17 cellular contexts compared by ENCODE assay signal in the genomic region with DNA sequence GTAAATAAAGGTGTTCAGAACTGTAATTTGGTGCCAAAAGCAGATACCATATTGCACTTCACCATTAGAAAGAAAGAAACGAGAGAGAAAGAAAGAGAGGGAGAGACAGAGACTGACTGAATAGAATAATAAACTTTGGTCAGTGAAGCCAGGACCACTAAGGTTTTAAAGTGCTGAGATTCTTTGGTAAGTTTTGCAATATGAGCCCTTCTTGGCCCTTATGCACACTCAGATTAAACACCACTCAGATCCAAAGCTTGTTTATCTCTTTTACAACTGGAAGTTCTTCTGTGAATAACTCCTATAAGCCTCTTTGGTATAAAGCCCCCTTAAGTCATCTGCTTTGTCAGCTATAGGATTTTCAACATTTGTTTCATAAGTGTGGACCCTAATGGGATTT. TPM values are rescaled to one million over a fixed set of nuclear protein-coding genes. Genes with fewer than 3 reads are reported as not detected.
DNase-seq lines count a peak whose midpoint lies in the region; ATAC-seq and TF ChIP-seq lines count a peak whose summit lies in the region.
"Had no signal": no experiment of that assay in that cellular context is flagged by ENCODE, and none has a peak within 500 bp of the region (broad histone marks: within the 10 kb centered on the region; RNA-seq: fewer than 3 reads in every experiment).

No MANE protein-coding gene starts in this region.

- in situ Hi-C loops in IMR-90 (cut with MboI; ENCODE audit: low sequenced_read_pairs): no loop called here

- H3K9me1 ChIP-seq in IMR-90 (ENCODE audit: insufficient read depth, low read length): no peaks in the 10 kb centered on the region

- H3K9me3 ChIP-seq in IMR-90 (ENCODE audit: control insufficient read depth, insufficient read depth, low read length): peaks cover 7% of the 10 kb centered on the region; the same call in 1 of the 2 replicates
- H3K9me3 ChIP-seq: Peyer's patch had no signal

- H4K91ac ChIP-seq in IMR-90 (ENCODE audit: insufficient read depth, low read depth, low read length): no peak overlapping the region

- no peak overlapping the region for H4K5ac ChIP-seq in IMR-90 (ENCODE audit: low read depth, low read length)

- TF ChIP-seq POLR2A in IMR-90 (IDR thresholded peaks at IDR 0.05; ENCODE audit: low read depth, low read length): no peak

- no peak overlapping the region for H3K9ac ChIP-seq in IMR-90 (ENCODE audit: low read depth, low read length)
- H3K9ac ChIP-seq: BLaER1 treated with 17β-estradiol and CSF1 and Interleukin-3, amounts not matched to agents 10 nM and 100 nM; KMS-11 had no signal

- no peaks in the 10 kb centered on the region for H3K27me3 ChIP-seq in IMR-90 (ENCODE audit: control insufficient read depth, insufficient read depth, low read length)
- H3K27me3 ChIP-seq in foreskin keratinocyte: no peaks in the 10 kb centered on the region
- H3K27me3 ChIP-seq: BLaER1 treated with 17β-estradiol and CSF1 and Interleukin-3, amounts not matched to agents 10 nM and 100 nM; Peyer's patch had no signal

- H3K27ac ChIP-seq in IMR-90 (ENCODE audit: insufficient read depth, low read length): no peak overlapping the region
- no peak overlapping the region for H3K27ac ChIP-seq in foreskin keratinocyte
- H3K27ac ChIP-seq: BLaER1 treated with 17β-estradiol and CSF1 and Interleukin-3, amounts not matched to agents 10 nM and 100 nM; KMS-11; Peyer's patch had no signal

- H3K36me3 ChIP-seq in IMR-90 (ENCODE audit: control insufficient read depth, insufficient read depth, low read length): no peaks in the 10 kb centered on the region
- H3K36me3 ChIP-seq: Peyer's patch had no signal

- H3K4me1 ChIP-seq in IMR-90 (ENCODE audit: control insufficient read depth, insufficient read depth, low read length) (no peaks in the 10 kb centered on the region), foreskin keratinocyte (no peaks in the 10 kb centered on the region)
- H3K4me1 ChIP-seq: BLaER1 treated with 17β-estradiol and CSF1 and Interleukin-3, amounts not matched to agents 10 nM and 100 nM; Peyer's patch had no signal

- no TSS peak for BruUV-seq in IMR-90 (replicated peaks; lab: Mats Ljungman, UMichigan)

- no peak overlapping the region for H3K4me3 ChIP-seq in IMR-90 (ENCODE audit: insufficient read depth, low read depth, low read length)
- H3K4me3 ChIP-seq: BLaER1 treated with 17β-estradiol and CSF1 and Interleukin-3, amounts not matched to agents 10 nM and 100 nM; Peyer's patch had no signal

- POLR2A ChIA-PET in IMR-90 (lab: Charles Lee; ENCODE audit: unreplicated experiment): no interaction called here

- intact Hi-C loops in IMR-90 (cut with micrococcal nuclease): no loop called here
- intact Hi-C loops in left ventricle myocardium superior (cut with micrococcal nuclease): no loop called here
- intact Hi-C loops in sciatic nerve (cut with DNase I): no loop called here

- H3K18ac ChIP-seq in IMR-90 (ENCODE audit: low read depth, low read length): no peak overlapping the region

- no peak overlapping the region for H2AK9ac ChIP-seq in IMR-90 (replicated peaks; ENCODE audit: low read depth, low read length, poor library complexity)

- no peak overlapping the region for H3K56ac ChIP-seq in IMR-90 (ENCODE audit: extremely low read depth, insufficient read depth, low read length)

- TF ChIP-seq CTCF in IMR-90 (conservative IDR thresholded peaks at IDR 0.05; ENCODE audit: low read depth, low read length) (no peak), foreskin keratinocyte (conservative IDR thresholded peaks at IDR 0.05) (no peak)

- H2AK5ac ChIP-seq in IMR-90 (ENCODE audit: low read depth, low read length): no peak overlapping the region

- dilution Hi-C loops in IMR-90 (cut with HindIII; ENCODE audit: low sequenced_read_pairs, unreplicated experiment): no loop called here

- H3K14ac ChIP-seq in IMR-90 (replicated peaks; ENCODE audit: low read depth, low read length): no peak overlapping the region

- no peak overlapping the region for H3K4ac ChIP-seq in IMR-90 (ENCODE audit: low read depth, low read length)

- H4K20me1 ChIP-seq in IMR-90 (ENCODE audit: insufficient read depth, low read length): no peaks in the 10 kb centered on the region
- H4K20me1 ChIP-seq: BLaER1 treated with 17β-estradiol and CSF1 and Interleukin-3, amounts not matched to agents 10 nM and 100 nM had no signal

- WGBS in IMR-90 (ENCODE audit: extremely low coverage in 2 of 2, insufficient read length in 1 of 2), 2 experiments: no CpG with 5 or more reads among the region's 1 CpG

- TF ChIP-seq RAD21 in IMR-90 (IDR thresholded peaks at IDR 0.05; ENCODE audit: low read length): no peak

- no peak overlapping the region for H3K23ac ChIP-seq in IMR-90 (ENCODE audit: low read depth, low read length)

- H2AFZ ChIP-seq in IMR-90 (replicated peaks; ENCODE audit: low read length, poor library complexity): no peak overlapping the region

- no peak overlapping the region for H4K8ac ChIP-seq in IMR-90 (ENCODE audit: low read depth in 2 of 2, low read length in 2 of 2)

- no peak overlapping the region for H2BK20ac ChIP-seq in IMR-90 (ENCODE audit: low read depth, low read length)

- CTCF ChIA-PET in IMR-90 (lab: Yijun Ruan, JAX): no interaction called here

- H2BK15ac ChIP-seq in IMR-90 (ENCODE audit: low read depth, low read length): no peak overlapping the region

- H3K79me1 ChIP-seq in IMR-90 (ENCODE audit: low read depth in 1 of 2, low read length in 2 of 2): no peaks in the 10 kb centered on the region

- peak; percentile 2 for DNase-seq in IMR-90
- DNase-seq in NCI-H82 (lab: John Stamatoyannopoulos, UW): peak; percentile 90
- no peak for DNase-seq in left ventricle myocardium superior
- DNase-seq in sciatic nerve (ENCODE audit: low spot score): no peak
- no peak for DNase-seq in foreskin keratinocyte
- DNase-seq in putamen (ENCODE audit: low spot score): no peak
- DNase-seq: Calu3; CD8-positive, alpha-beta T cell; NCI-H1417 treated with DMSO at 0.1 percent for 48 hours; NCI-H1930; NCI-H345; NCI-H526 treated with DMSO at 0.1 percent for 48 hours; NK-92 treated with Interleukin-12 subunit alpha and Interleukin-12 subunit beta, amount 100 ng/mL, for 24 hours; Peyer's patch had no signal

- no peak overlapping the region for H3K4me2 ChIP-seq in IMR-90 (ENCODE audit: low read depth, low read length)
- H3K4me2 ChIP-seq: BLaER1 treated with 17β-estradiol and CSF1 and Interleukin-3, amounts not matched to agents 10 nM and 100 nM; KMS-11 had no signal

- ATAC-seq in IMR-90 (ENCODE audit: low read depth) (no peak; the same call in 1 of the 2 replicates), left ventricle myocardium superior (peak; percentile 48), sciatic nerve (peak; percentile 60), foreskin keratinocyte (no peak), HG03565 (IDR thresholded peaks at IDR 0.05; ENCODE audit: unreplicated experiment) (no peak)
- ATAC-seq: CD8-positive, alpha-beta T cell had no signal

- no peak overlapping the region for H2BK120ac ChIP-seq in IMR-90 (ENCODE audit: low read depth, low read length)

- H2BK5ac ChIP-seq in IMR-90 (ENCODE audit: low read depth, low read length, poor library complexity, severe bottlenecking): no peak overlapping the region

TF ChIP-seq in IMR-90, 13 proteins besides CTCF, POLR2A, EP300 and RAD21:
- no peak for TF ChIP-seq NFE2L2 (IDR thresholded peaks at IDR 0.05; ENCODE audit: low read depth, low read length)
- no peak for TF ChIP-seq CEBPB (IDR thresholded peaks at IDR 0.05; ENCODE audit: low read depth, low read length)
- TF ChIP-seq, protein P1, sequence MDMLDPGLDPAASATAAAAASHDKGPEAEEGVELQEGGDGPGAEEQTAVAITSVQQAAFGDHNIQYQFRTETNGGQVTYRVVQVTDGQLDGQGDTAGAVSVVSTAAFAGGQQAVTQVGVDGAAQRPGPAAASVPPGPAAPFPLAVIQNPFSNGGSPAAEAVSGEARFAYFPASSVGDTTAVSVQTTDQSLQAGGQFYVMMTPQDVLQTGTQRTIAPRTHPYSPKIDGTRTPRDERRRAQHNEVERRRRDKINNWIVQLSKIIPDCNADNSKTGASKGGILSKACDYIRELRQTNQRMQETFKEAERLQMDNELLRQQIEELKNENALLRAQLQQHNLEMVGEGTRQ (IDR thresholded peaks at IDR 0.05; ENCODE audit: low read depth, low read length): no peak
- no peak for TF ChIP-seq CHD1 (IDR thresholded peaks at IDR 0.05; ENCODE audit: low read depth, low read length)
- TF ChIP-seq MXI1 (IDR thresholded peaks at IDR 0.05; ENCODE audit: borderline replicate concordance, low read depth, low read length): no peak
- no peak for TF ChIP-seq FOS (IDR thresholded peaks at IDR 0.05; ENCODE audit: low read depth, low read length)
- no peak for TF ChIP-seq MAZ (IDR thresholded peaks at IDR 0.05; ENCODE audit: borderline replicate concordance, low read depth, low read length)
- TF ChIP-seq BHLHE40 (IDR thresholded peaks at IDR 0.05; ENCODE audit: low read depth, low read length): no peak
- no peak for TF ChIP-seq MAFK (IDR thresholded peaks at IDR 0.05; ENCODE audit: low read depth, low read length)
- TF ChIP-seq SMC3 (IDR thresholded peaks at IDR 0.05; ENCODE audit: low read depth, low read length): no peak
- no peak for TF ChIP-seq RFX5 (IDR thresholded peaks at IDR 0.05; ENCODE audit: low read depth, low read length)
- no peak for TF ChIP-seq RCOR1 (IDR thresholded peaks at IDR 0.05; ENCODE audit: insufficient replicate concordance, low read length)
- TF ChIP-seq ELK1 (IDR thresholded peaks at IDR 0.05; ENCODE audit: borderline replicate concordance, low read depth, low read length): no peak
TF ChIP-seq in IMR-90: peak in this region for 0.

RNA-seq across cellular contexts. Expression of gene PID1, which starts 40.9 kb away (rescaled TPM):
- total RNA-seq in IMR-90 (2012; rRNA removed): 0.83 and 0.90 TPM in 2 replicates
- polyA plus RNA-seq in IMR-90 (2012; rRNA removed): 1.1 and 1.9 TPM in 2 replicates
- 1.2 and 1.8 TPM in 2 replicates for polyA plus RNA-seq in IMR-90 (2012; cell fraction: cytosol; rRNA removed)
- 0.45 and 0.57 TPM in 2 replicates for polyA plus RNA-seq in IMR-90 (2012; cell fraction: nucleus; rRNA removed; ENCODE audit: low replicate concordance)
- 8.0 TPM for total RNA-seq in left ventricle myocardium superior
- 24.3 TPM for total RNA-seq in sciatic nerve
- total RNA-seq in foreskin keratinocyte: 7.7 and 8.6 TPM in 2 replicates
- polyA plus RNA-seq in foreskin keratinocyte: 5.2 and 5.4 TPM in 2 replicates
- total RNA-seq: CD8-positive, alpha-beta T cell had no signal

Comparison
In these comparisons a context has a peak if more than half of its experiments do, and no peak if none do; other contexts are left out.
1. ATAC-seq: peak in left ventricle myocardium superior (single experiment) and sciatic nerve (single experiment); none in IMR-90 (single experiment), foreskin keratinocyte (single experiment) and HG03565 (single experiment).
2. DNase-seq: peak in IMR-90 (single experiment) and NCI-H82 (single experiment); none in left ventricle myocardium superior (single experiment), sciatic nerve (single experiment), foreskin keratinocyte (0 of 2) and putamen (single experiment).